ENCODE assay signal across 22 cellular contexts in the genomic region with DNA sequence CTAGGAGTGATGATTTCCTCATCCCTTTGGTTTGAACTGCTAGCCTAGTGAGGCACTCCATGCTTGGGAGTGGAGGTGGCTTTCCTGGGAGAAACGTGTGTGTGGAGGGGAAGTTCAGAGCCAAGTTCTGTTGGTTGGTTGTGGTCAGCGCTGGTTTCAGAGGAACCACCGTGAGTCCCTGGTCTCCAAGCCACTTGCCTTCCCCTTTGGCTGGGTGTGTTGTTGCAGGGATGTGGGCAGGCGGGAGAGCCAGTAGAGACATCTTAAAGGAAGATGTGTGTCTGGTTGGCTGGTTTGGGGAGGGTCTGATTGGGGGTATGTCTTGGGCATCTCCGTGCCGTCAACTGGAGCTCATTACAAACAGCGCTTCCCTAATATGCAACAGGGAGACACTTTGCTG.
DNase-seq lines count a peak whose midpoint lies in the region; ATAC-seq, FAIRE-seq and TF ChIP-seq lines count a peak whose summit lies in the region.
"Had no signal": no experiment of that assay in that cellular context is flagged by ENCODE, and none has a peak within 500 bp of the region (broad histone marks: within the 10 kb centered on the region; RNA-seq: fewer than 3 reads in every experiment).

No MANE protein-coding gene starts in this region.

- H2BK5ac ChIP-seq in H1 (ENCODE audit: low read depth, low read length) (no peak overlapping the region), neuronal stem cell (ENCODE audit: low read length) (no peak overlapping the region)

- 0 out of 2 replicates have a peak overlapping the region, but pooled peaks have one; percentile 35 for H2BK15ac ChIP-seq in H1 (ENCODE audit: low read length)
- H2BK15ac ChIP-seq in neuronal stem cell (ENCODE audit: low read length) = no peak overlapping the region

- CTCF ChIA-PET in H1 (lab: Charles Lee; ENCODE audit: partially characterized antibody) = interaction anchor here (0.5 kb wide), 1 partner anchor 10 kb away, joined by 3 read pairs; no protein-coding TSS in a partner anchor
- CTCF ChIA-PET in CD4-positive, alpha-beta memory T cell (lab: Charles Lee; ENCODE audit: partially characterized antibody) = no interaction called here

- H4K8ac ChIP-seq in H1 (ENCODE audit: extremely low read depth, insufficient read depth, low read length) = no peak overlapping the region
- no peak overlapping the region for H4K8ac ChIP-seq in neuronal stem cell (ENCODE audit: low read depth, low read length)

- no peak for FAIRE-seq in H1 (lab: Jason Lieb, UNC)
- FAIRE-seq: D721Med, G401.6, GM12892, GM18507, HepG2 had no signal

- H2BK12ac ChIP-seq in H1 (ENCODE audit: low read depth, low read length) (no peak overlapping the region; the same call in 1 of the 2 replicates), neuronal stem cell (ENCODE audit: low read length) (no peak overlapping the region)

- TF ChIP-seq EP300 in H1 (IDR thresholded peaks at IDR 0.05; ENCODE audit: borderline replicate concordance in 1 of 2, low read depth in 2 of 2, low read length in 2 of 2) = no peak

- POLR2A ChIA-PET in H1 (lab: Charles Lee; ENCODE audit: partially characterized antibody) = no interaction called here
- POLR2A ChIA-PET in CD4-positive, alpha-beta memory T cell (lab: Charles Lee; ENCODE audit: partially characterized antibody) = no interaction called here

- no peak overlapping the region for H3K4me3 ChIP-seq in H1 (ENCODE audit: extremely low read depth in 1 of 4, insufficient read depth in 2 of 4, low read depth in 3 of 4, low read length in 4 of 4)
- H3K4me3 ChIP-seq in neuronal stem cell (ENCODE audit: low read length in 2 of 2) = no peak overlapping the region
- no peak overlapping the region for H3K4me3 ChIP-seq in CD4-positive, alpha-beta memory T cell (ENCODE audit: low read length in 2 of 2)
- no peak overlapping the region for H3K4me3 ChIP-seq in GM23338
- H3K4me3 ChIP-seq: BLaER1 treated with 17β-estradiol and CSF1 and Interleukin-3, amounts not matched to agents 10 nM and 100 nM; GM23248 had no signal

- H3K27me3 ChIP-seq in H1 (replicated peaks in 1 of 4; ENCODE audit: control insufficient read depth in 3 of 4, extremely low read depth in 1 of 4, insufficient read depth in 3 of 4, low read length in 3 of 4) (no peaks in the 10 kb centered on the region), neuronal stem cell (ENCODE audit: control insufficient read depth in 3 of 3, insufficient read depth in 3 of 3, low read depth in 1 of 3, low read length in 3 of 3) (no peaks in the 10 kb centered on the region), GM23338 (ENCODE audit: insufficient read depth) (peaks cover 6% of the 10 kb centered on the region)
- no peaks in the 10 kb centered on the region for H3K27me3 ChIP-seq in CD4-positive, alpha-beta memory T cell (ENCODE audit: insufficient read depth, low read length)
- H3K27me3 ChIP-seq: BLaER1 treated with 17β-estradiol and CSF1 and Interleukin-3, amounts not matched to agents 10 nM and 100 nM had no signal

- no peaks in the 10 kb centered on the region for H3K9me3 Mint-ChIP-seq in CD4-positive, alpha-beta memory T cell
- H3K9me3 Mint-ChIP-seq in GM23338 = no peaks in the 10 kb centered on the region
- H3K9me3 Mint-ChIP-seq: HFFc6 had no signal

- H3K18ac ChIP-seq in H1 (ENCODE audit: extremely low read depth, low read length) = no peak overlapping the region
- H3K18ac ChIP-seq in neuronal stem cell (ENCODE audit: low read length) = peak overlapping the region; percentile 6

- H4K91ac ChIP-seq in H1 (replicated peaks; ENCODE audit: insufficient read length, low read length) (no peak overlapping the region), neuronal stem cell (ENCODE audit: low read depth, low read length, poor library complexity) (no peak overlapping the region)

- H3K56ac ChIP-seq in H1 (replicated peaks; ENCODE audit: insufficient read length, low read depth, low read length) = no peak overlapping the region

- H3K36me3 ChIP-seq in H1 (ENCODE audit: control insufficient read depth in 2 of 4, insufficient read depth in 4 of 4, low read length in 3 of 4) (no peaks in the 10 kb centered on the region), neuronal stem cell (replicated peaks in 1 of 2; ENCODE audit: control insufficient read depth in 2 of 2, insufficient read depth in 2 of 2, low read length in 2 of 2) (no peaks in the 10 kb centered on the region), GM23338 (ENCODE audit: insufficient read depth) (no peaks in the 10 kb centered on the region; the same call in 1 of the 2 replicates)
- no peaks in the 10 kb centered on the region for H3K36me3 ChIP-seq in CD4-positive, alpha-beta memory T cell (ENCODE audit: insufficient read depth, low read length)

- TF ChIP-seq CTCF in H1 (IDR thresholded peaks at IDR 0.05; ENCODE audit: control extremely low read depth in 1 of 3, insufficient read depth in 1 of 3, low read depth in 1 of 3, low read length in 3 of 3) (no peak), GM23338 (conservative IDR thresholded peaks at IDR 0.05; ENCODE audit: low read depth in 2 of 2) (no peak)

- H3K79me2 ChIP-seq in H1 (ENCODE audit: control insufficient read depth in 1 of 2, insufficient read depth in 2 of 2, low read length in 2 of 2) (no peaks in the 10 kb centered on the region), GM23338 (replicated peaks; ENCODE audit: insufficient read depth) (no peaks in the 10 kb centered on the region)

- peak; percentile 21 for DNase-seq in Ammon's horn (ENCODE audit: low spot score)
- peak; percentile 75 for DNase-seq in MV-4-11 (lab: John Stamatoyannopoulos, UW)
- DNase-seq in H1 (ENCODE audit: low read depth in 1 of 2, low spot score in 2 of 2) = no peak
- no peak for DNase-seq in neuronal stem cell (ENCODE audit: low spot score)
- DNase-seq in activated T-cell treated with anti-CD3 and anti-CD28 coated beads for 4 hours = no peak
- no peak for DNase-seq in CD4-positive, alpha-beta memory T cell
- no peak for DNase-seq in GM23338 (ENCODE audit: low spot score)
- DNase-seq: 8988T; Caco-2; CD4-positive, CD25-positive, alpha-beta regulatory T cell; GM23248; H7; HFFc6 had no signal

- intact Hi-C loops in CD4-positive, alpha-beta memory T cell (cut with micrococcal nuclease) = no loop called here

- H3K14ac ChIP-seq in H1 (ENCODE audit: insufficient read length) (no peak overlapping the region), neuronal stem cell (ENCODE audit: low read length) (peak overlapping the region; percentile 11)

- no peak overlapping the region for H3K4me3 Mint-ChIP-seq in CD4-positive, alpha-beta memory T cell
- H3K4me3 Mint-ChIP-seq in GM23338 = no peak overlapping the region
- H3K4me3 Mint-ChIP-seq: B cell; CD4-positive, CD25-positive, alpha-beta regulatory T cell; HFFc6 had no signal

- H3K4me1 ChIP-seq in H1 (replicated peaks in 1 of 4; ENCODE audit: control insufficient read depth in 3 of 4, insufficient read depth in 4 of 4, low read length in 3 of 4) (peaks cover 2 to 9% (median 8%) of the 10 kb centered on the region in 4 experiments), neuronal stem cell (ENCODE audit: control insufficient read depth in 2 of 2, insufficient read depth in 1 of 2, low read depth in 1 of 2, low read length in 2 of 2) (peaks cover 15 to 45% of the 10 kb centered on the region in 2 donors), GM23338 (ENCODE audit: insufficient read depth) (peaks cover 37% of the 10 kb centered on the region)
- H3K4me1 ChIP-seq in CD4-positive, alpha-beta memory T cell (ENCODE audit: insufficient read depth, low read length) = no peaks in the 10 kb centered on the region
- H3K4me1 ChIP-seq: Caco-2 had no signal

- peaks cover 46 to 76% of the 10 kb centered on the region in 2 donors for H3K36me3 Mint-ChIP-seq in CD4-positive, alpha-beta memory T cell
- H3K36me3 Mint-ChIP-seq in GM23338 (ENCODE audit: low read depth) = no peaks in the 10 kb centered on the region

- H2BK120ac ChIP-seq in H1 (replicated peaks; ENCODE audit: low read depth, low read length) = no peak overlapping the region
- no peak overlapping the region for H2BK120ac ChIP-seq in neuronal stem cell (ENCODE audit: low read depth, low read length)

- no peak for ATAC-seq in HG02885 (IDR thresholded peaks at IDR 0.05; ENCODE audit: poor library complexity, unreplicated experiment)
- no peak for ATAC-seq in GM23338
- ATAC-seq: HCT116, HepG2 had no signal

- no peak overlapping the region for H4K5ac ChIP-seq in H1 (ENCODE audit: insufficient read length, low read depth, low read length)

- no peak for TF ChIP-seq RAD21 in H1 (IDR thresholded peaks at IDR 0.05 in 1 of 2, conservative IDR thresholded peaks at IDR 0.05 in 1 of 2; ENCODE audit: low read depth in 2 of 2, low read length in 2 of 2)

- no peak overlapping the region for H3K27ac Mint-ChIP-seq in CD4-positive, alpha-beta memory T cell
- no peak overlapping the region for H3K27ac Mint-ChIP-seq in GM23338
- H3K27ac Mint-ChIP-seq: B cell; CD4-positive, CD25-positive, alpha-beta regulatory T cell; HFFc6 had no signal

- H4K20me1 ChIP-seq in H1 (replicated peaks in 1 of 2; ENCODE audit: control insufficient read depth in 1 of 2, insufficient read depth in 2 of 2, low read length in 2 of 2) = no peaks in the 10 kb centered on the region
- no peaks in the 10 kb centered on the region for H4K20me1 ChIP-seq in GM23338 (replicated peaks; ENCODE audit: insufficient read depth)

- peaks cover 3% of the 10 kb centered on the region for H3F3A ChIP-seq in GM23338 (replicated peaks; ENCODE audit: low read depth)

- H2AFZ ChIP-seq in H1 (ENCODE audit: low read length) = no peak overlapping the region
- no peak overlapping the region for H2AFZ ChIP-seq in neuronal stem cell (ENCODE audit: low read length)
- no peak overlapping the region for H2AFZ ChIP-seq in GM23338
- H2AFZ ChIP-seq: GM23248 had no signal

- H3K23ac ChIP-seq in H1 (ENCODE audit: insufficient read length) (no peak overlapping the region), neuronal stem cell (ENCODE audit: low read depth, low read length, poor library complexity) (no peak overlapping the region)

- 88% methylated on average over 7 of the region's 7 CpGs; no CpG with 5 or more reads in 1 of the 2 experiments for WGBS in H1 (ENCODE audit: extremely low coverage in 1 of 2, insufficient coverage in 1 of 2, insufficient read length in 1 of 2, insufficient replicate concordance in 2 of 2, low coverage in 1 of 2, low lambda C conversion rate in 2 of 2, missing lambda C conversion rate in 1 of 2), 2 experiments
- WGBS in neuronal stem cell (ENCODE audit: extremely low coverage in 2 of 2, insufficient read length in 2 of 2, insufficient replicate concordance in 1 of 2), 2 donors = no CpG with 5 or more reads among the region's 7 CpGs

- H3K4me2 ChIP-seq in H1 (ENCODE audit: insufficient read depth in 1 of 2, low read depth in 2 of 2, low read length in 2 of 2) (no peak overlapping the region), neuronal stem cell (ENCODE audit: insufficient read depth, low read length, poor library complexity, severe bottlenecking) (no peak overlapping the region), GM23338 (no peak overlapping the region)

- H3K4ac ChIP-seq in H1 (replicated peaks; ENCODE audit: insufficient read length, low read depth, low read length) (no peak overlapping the region), neuronal stem cell (ENCODE audit: low read length) (no peak overlapping the region)

- H3K9ac ChIP-seq in H1 (replicated peaks in 1 of 4; ENCODE audit: extremely low read depth in 1 of 4, low read depth in 3 of 4, low read length in 3 of 4) (no peak overlapping the region), neuronal stem cell (ENCODE audit: low read depth, low read length, poor library complexity) (no peak overlapping the region)
- H3K9ac ChIP-seq: BLaER1 treated with 17β-estradiol and CSF1 and Interleukin-3, amounts not matched to agents 10 nM and 100 nM; GM23248 had no signal

- H3K27me3 Mint-ChIP-seq in CD4-positive, alpha-beta memory T cell = no peaks in the 10 kb centered on the region
- peaks cover 10% of the 10 kb centered on the region for H3K27me3 Mint-ChIP-seq in GM23338 (ENCODE audit: insufficient read depth, low read depth, poor library complexity)
- H3K27me3 Mint-ChIP-seq: B cell; CD4-positive, CD25-positive, alpha-beta regulatory T cell had no signal

- 0 out of 2 replicates have a peak overlapping the region, but pooled peaks have one; percentile 14 for H2AK5ac ChIP-seq in H1 (ENCODE audit: low read depth, low read length)
- H2AK5ac ChIP-seq in neuronal stem cell (ENCODE audit: low read depth, low read length) = peak overlapping the region; percentile 31

- H2BK20ac ChIP-seq in H1 (ENCODE audit: low read length) = no peak overlapping the region

- H3K27ac ChIP-seq in H1 (ENCODE audit: low read depth, low read length) (no peak overlapping the region), neuronal stem cell (replicated peaks; ENCODE audit: low read length) (no peak overlapping the region), GM23338 (ENCODE audit: low read depth) (no peak overlapping the region)
- no peak overlapping the region for H3K27ac ChIP-seq in CD4-positive, alpha-beta memory T cell (ENCODE audit: low read depth, low read length)
- H3K27ac ChIP-seq: BLaER1 treated with 17β-estradiol and CSF1 and Interleukin-3, amounts not matched to agents 10 nM and 100 nM; GM23248 had no signal

- no peaks in the 10 kb centered on the region for H3K9me3 ChIP-seq in H1 (ENCODE audit: insufficient read depth in 2 of 2, low read depth in 1 of 2, low read length in 1 of 2)
- H3K9me3 ChIP-seq in neuronal stem cell (replicated peaks in 1 of 2; ENCODE audit: control insufficient read depth in 2 of 2, insufficient read depth in 1 of 2, low read depth in 1 of 2, low read length in 2 of 2) = no peaks in the 10 kb centered on the region
- no peaks in the 10 kb centered on the region for H3K9me3 ChIP-seq in CD4-positive, alpha-beta memory T cell (ENCODE audit: control insufficient read depth in 1 of 2, low read length in 2 of 2)
- H3K9me3 ChIP-seq: BLaER1 treated with 17β-estradiol and CSF1 and Interleukin-3, amounts not matched to agents 10 nM and 100 nM; Caco-2 had no signal

- H3K23me2 ChIP-seq in H1 (ENCODE audit: low read depth, low read length) = no peaks in the 10 kb centered on the region

- H3K79me1 ChIP-seq in H1 (ENCODE audit: low read depth, low read length) (no peaks in the 10 kb centered on the region), neuronal stem cell (ENCODE audit: low read depth, low read length) (peaks cover 2% of the 10 kb centered on the region)

- H3K4me1 Mint-ChIP-seq in CD4-positive, alpha-beta memory T cell = peaks cover 0 to 3% (median under 1%) of the 10 kb centered on the region in 4 donors
- H3K4me1 Mint-ChIP-seq in GM23338 = peaks cover 59% of the 10 kb centered on the region
- H3K4me1 Mint-ChIP-seq: B cell had no signal

- peaks cover 4% of the 10 kb centered on the region for H3K9me2 ChIP-seq in GM23338 (ENCODE audit: insufficient read depth)

- no peak for TF ChIP-seq POLR2A in H1 (IDR thresholded peaks at IDR 0.05; ENCODE audit: control extremely low read depth in 1 of 2, low read depth in 2 of 2, low read length in 2 of 2)

Comparison
In these comparisons a context has a peak if more than half of its experiments do, and no peak if none do; other contexts are left out.
1. DNase-seq: peak in Ammon's horn (single experiment) and MV-4-11 (single experiment); none in H1 (0 of 2), neuronal stem cell (single experiment), activated T-cell treated with anti-CD3 and anti-CD28 coated beads for 4 hours (single experiment), CD4-positive, alpha-beta memory T cell (0 of 5) and GM23338 (single experiment).